In the genomic region with DNA sequence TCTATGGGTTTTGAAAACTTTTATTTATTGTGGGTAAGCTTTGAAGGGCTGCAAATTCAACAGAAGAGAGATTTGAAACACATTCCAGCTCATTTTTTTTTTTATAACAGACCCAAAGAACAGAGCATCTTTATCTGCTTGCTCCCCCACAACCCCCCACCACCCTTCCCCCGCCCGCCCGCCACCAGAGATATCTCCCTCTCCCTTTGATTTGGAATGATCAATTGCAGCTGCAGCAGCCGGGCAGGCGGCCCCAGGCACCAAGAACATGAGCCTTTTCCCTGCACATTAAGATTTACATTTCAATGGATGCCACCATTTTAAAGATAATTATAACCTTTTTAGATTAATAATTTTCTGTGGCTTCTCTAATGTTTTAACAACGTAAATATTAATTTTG, we compare ENCODE assay signal across 2 cellular contexts.
TF ChIP-seq lines count a peak whose summit lies in the region.

No MANE protein-coding gene starts in this region.

TF ChIP-seq in SK-N-SH, 30 proteins besides CTCF, POLR2A, EP300 and RAD21:
- no peak for TF ChIP-seq MXI1 (IDR thresholded peaks at IDR 0.05; ENCODE audit: low read depth, low read length)
- no peak for TF ChIP-seq GABPA (IDR thresholded peaks at IDR 0.05; ENCODE audit: low read depth)
- TF ChIP-seq JUND (IDR thresholded peaks at IDR 0.05), result no peak
- TF ChIP-seq FOSL2 (IDR thresholded peaks at IDR 0.05; ENCODE audit: borderline replicate concordance, low read depth), result no peak
- no peak for TF ChIP-seq RXRA (IDR thresholded peaks at IDR 0.05; ENCODE audit: borderline replicate concordance, low read depth)
- no peak for TF ChIP-seq TAF1 (IDR thresholded peaks at IDR 0.05; ENCODE audit: borderline replicate concordance, low read depth, low read length)

TF ChIP-seq in SK-N-SH treated with all-trans-retinoic acid at 6 μM for 48 hours, 23 proteins besides CTCF, POLR2A, EP300 and RAD21 (continued from another document):
- no peak for TF ChIP-seq ZC3H10 (CRISPR knock-in tag; IDR thresholded peaks at IDR 0.05)
- no peak for TF ChIP-seq ISL1 (CRISPR knock-in tag; IDR thresholded peaks at IDR 0.05)
- no peak for TF ChIP-seq BACH2 (CRISPR knock-in tag; IDR thresholded peaks at IDR 0.05; ENCODE audit: borderline replicate concordance)
- TF ChIP-seq ESRRG (CRISPR knock-in tag; IDR thresholded peaks at IDR 0.05), result no peak
- no peak for TF ChIP-seq ZFP3 (CRISPR knock-in tag; IDR thresholded peaks at IDR 0.05)
- TF ChIP-seq ZNF8 (CRISPR knock-in tag; IDR thresholded peaks at IDR 0.05), result no peak
- TF ChIP-seq, protein P1, sequence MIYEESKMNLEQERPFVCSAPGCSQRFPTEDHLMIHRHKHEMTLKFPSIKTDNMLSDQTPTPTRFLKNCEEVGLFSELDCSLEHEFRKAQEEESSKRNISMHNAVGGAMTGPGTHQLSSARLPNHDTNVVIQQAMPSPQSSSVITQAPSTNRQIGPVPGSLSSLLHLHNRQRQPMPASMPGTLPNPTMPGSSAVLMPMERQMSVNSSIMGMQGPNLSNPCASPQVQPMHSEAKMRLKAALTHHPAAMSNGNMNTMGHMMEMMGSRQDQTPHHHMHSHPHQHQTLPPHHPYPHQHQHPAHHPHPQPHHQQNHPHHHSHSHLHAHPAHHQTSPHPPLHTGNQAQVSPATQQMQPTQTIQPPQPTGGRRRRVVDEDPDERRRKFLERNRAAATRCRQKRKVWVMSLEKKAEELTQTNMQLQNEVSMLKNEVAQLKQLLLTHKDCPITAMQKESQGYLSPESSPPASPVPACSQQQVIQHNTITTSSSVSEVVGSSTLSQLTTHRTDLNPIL (CRISPR knock-in tag; IDR thresholded peaks at IDR 0.05; ENCODE audit: low read depth), result no peak
- TF ChIP-seq ZFP30 (CRISPR knock-in tag; IDR thresholded peaks at IDR 0.05), result no peak
- TF ChIP-seq SNAI2 (CRISPR knock-in tag; IDR thresholded peaks at IDR 0.05), result no peak
- no peak for TF ChIP-seq GLIS3 (CRISPR knock-in tag; IDR thresholded peaks at IDR 0.05)
- TF ChIP-seq ZNF70 (CRISPR knock-in tag; IDR thresholded peaks at IDR 0.05), result no peak
- TF ChIP-seq CSDC2 (CRISPR knock-in tag; IDR thresholded peaks at IDR 0.05), result no peak
- TF ChIP-seq, protein P2, sequence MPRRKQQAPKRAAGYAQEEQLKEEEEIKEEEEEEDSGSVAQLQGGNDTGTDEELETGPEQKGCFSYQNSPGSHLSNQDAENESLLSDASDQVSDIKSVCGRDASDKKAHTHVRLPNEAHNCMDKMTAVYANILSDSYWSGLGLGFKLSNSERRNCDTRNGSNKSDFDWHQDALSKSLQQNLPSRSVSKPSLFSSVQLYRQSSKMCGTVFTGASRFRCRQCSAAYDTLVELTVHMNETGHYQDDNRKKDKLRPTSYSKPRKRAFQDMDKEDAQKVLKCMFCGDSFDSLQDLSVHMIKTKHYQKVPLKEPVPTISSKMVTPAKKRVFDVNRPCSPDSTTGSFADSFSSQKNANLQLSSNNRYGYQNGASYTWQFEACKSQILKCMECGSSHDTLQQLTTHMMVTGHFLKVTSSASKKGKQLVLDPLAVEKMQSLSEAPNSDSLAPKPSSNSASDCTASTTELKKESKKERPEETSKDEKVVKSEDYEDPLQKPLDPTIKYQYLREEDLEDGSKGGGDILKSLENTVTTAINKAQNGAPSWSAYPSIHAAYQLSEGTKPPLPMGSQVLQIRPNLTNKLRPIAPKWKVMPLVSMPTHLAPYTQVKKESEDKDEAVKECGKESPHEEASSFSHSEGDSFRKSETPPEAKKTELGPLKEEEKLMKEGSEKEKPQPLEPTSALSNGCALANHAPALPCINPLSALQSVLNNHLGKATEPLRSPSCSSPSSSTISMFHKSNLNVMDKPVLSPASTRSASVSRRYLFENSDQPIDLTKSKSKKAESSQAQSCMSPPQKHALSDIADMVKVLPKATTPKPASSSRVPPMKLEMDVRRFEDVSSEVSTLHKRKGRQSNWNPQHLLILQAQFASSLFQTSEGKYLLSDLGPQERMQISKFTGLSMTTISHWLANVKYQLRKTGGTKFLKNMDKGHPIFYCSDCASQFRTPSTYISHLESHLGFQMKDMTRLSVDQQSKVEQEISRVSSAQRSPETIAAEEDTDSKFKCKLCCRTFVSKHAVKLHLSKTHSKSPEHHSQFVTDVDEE (CRISPR knock-in tag; IDR thresholded peaks at IDR 0.05), result no peak
- no peak for TF ChIP-seq TCF4 (CRISPR knock-in tag; IDR thresholded peaks at IDR 0.05; ENCODE audit: borderline replicate concordance)
- TF ChIP-seq, protein P3, sequence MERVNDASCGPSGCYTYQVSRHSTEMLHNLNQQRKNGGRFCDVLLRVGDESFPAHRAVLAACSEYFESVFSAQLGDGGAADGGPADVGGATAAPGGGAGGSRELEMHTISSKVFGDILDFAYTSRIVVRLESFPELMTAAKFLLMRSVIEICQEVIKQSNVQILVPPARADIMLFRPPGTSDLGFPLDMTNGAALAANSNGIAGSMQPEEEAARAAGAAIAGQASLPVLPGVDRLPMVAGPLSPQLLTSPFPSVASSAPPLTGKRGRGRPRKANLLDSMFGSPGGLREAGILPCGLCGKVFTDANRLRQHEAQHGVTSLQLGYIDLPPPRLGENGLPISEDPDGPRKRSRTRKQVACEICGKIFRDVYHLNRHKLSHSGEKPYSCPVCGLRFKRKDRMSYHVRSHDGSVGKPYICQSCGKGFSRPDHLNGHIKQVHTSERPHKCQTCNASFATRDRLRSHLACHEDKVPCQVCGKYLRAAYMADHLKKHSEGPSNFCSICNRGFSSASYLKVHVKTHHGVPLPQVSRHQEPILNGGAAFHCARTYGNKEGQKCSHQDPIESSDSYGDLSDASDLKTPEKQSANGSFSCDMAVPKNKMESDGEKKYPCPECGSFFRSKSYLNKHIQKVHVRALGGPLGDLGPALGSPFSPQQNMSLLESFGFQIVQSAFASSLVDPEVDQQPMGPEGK (CRISPR knock-in tag; IDR thresholded peaks at IDR 0.05; ENCODE audit: borderline replicate concordance), result no peak
- TF ChIP-seq ARNTL (CRISPR knock-in tag; IDR thresholded peaks at IDR 0.05; ENCODE audit: borderline replicate concordance, low read depth), result no peak
